ENCODE assay signal across 8 cellular contexts in the genomic region with DNA sequence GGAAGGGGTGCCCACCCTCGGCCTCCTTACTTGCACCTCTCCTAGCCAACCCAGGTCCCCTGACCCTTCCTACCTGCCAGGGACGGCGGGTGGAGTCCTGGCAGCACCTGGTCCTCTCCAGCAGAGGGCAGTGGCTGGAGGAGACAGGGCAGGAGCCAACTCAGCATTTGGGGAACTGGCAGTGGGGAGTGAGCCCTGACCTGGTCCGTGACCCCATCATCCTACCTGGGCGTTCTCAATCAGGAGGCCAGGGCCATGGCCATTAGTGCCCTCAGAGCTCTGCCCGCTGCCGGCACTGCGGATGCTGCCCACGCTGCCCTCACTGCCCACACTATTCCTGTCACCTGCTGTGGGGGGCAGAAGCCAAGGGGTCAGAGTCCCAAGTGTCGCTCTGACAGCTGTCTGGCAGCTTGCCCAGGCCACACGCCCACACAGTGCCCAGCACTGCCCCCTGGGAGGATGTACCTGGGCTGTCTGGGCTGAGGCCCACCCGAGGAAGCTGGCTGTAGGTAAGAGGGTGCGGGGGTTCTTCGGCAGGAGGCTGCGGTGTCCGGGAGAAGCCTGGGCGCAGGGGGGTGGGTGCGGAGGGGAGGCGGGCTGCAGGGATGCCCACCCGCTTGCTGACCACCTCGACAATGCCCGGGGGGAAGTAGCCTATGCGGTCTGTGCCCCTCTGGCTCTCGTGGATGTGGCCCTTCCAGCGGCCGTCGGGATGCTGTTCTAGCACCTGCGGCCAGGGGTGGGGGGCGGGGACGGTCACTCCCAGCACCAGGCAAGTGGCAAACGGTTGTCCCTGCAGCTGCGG. TPM values are rescaled to one million over a fixed set of nuclear protein-coding genes. Genes with fewer than 3 reads are reported as not detected.
DNase-seq lines count a peak whose midpoint lies in the region; ATAC-seq and TF ChIP-seq lines count a peak whose summit lies in the region.

No MANE protein-coding gene starts in this region.

- intact Hi-C loops in upper lobe of right lung (cut with DNase I): no loop called here

- no peak overlapping the region for H3K4me2 ChIP-seq in OCI-LY1 (ENCODE audit: low read length)

- H3K9me3 ChIP-seq in OCI-LY1 (ENCODE audit: low read length) (no peaks in the 10 kb centered on the region), upper lobe of right lung (no peaks in the 10 kb centered on the region)

- H3K27ac Mint-ChIP-seq in activated naive CD8-positive, alpha-beta T cell treated with anti-CD3 and anti-CD28 coated beads, Interleukin-2, amount 50 U/mL, for 24 hours: no peak overlapping the region

- H3K27me3 ChIP-seq in OCI-LY1 (ENCODE audit: insufficient read depth, low read length) (peaks cover 13% of the 10 kb centered on the region), upper lobe of right lung (no peaks in the 10 kb centered on the region)

- H3K27me3 Mint-ChIP-seq in activated naive CD8-positive, alpha-beta T cell treated with anti-CD3 and anti-CD28 coated beads, Interleukin-2, amount 50 U/mL, for 24 hours: no peaks in the 10 kb centered on the region

- TF ChIP-seq CTCF in OCI-LY1 (IDR thresholded peaks at IDR 0.05; ENCODE audit: low read length) (peak; percentile 84), upper lobe of right lung (IDR thresholded peaks at IDR 0.05) (peak; percentile 57)

- no peak overlapping the region for H2AFZ ChIP-seq in OCI-LY1 (ENCODE audit: low read length)

- H3K4me1 ChIP-seq in OCI-LY1 (ENCODE audit: insufficient read depth, low read length, severe bottlenecking): no peaks in the 10 kb centered on the region
- peaks cover 6% of the 10 kb centered on the region for H3K4me1 ChIP-seq in upper lobe of right lung

- H3K27ac ChIP-seq in OCI-LY1 (ENCODE audit: low read depth, low read length, poor library complexity, severe bottlenecking): no peak overlapping the region
- H3K27ac ChIP-seq in upper lobe of right lung: no peak overlapping the region

- H3K4me3 ChIP-seq in OCI-LY1 (ENCODE audit: low read depth, low read length, poor library complexity, severe bottlenecking) (no peak overlapping the region), upper lobe of right lung (no peak overlapping the region)

- H3K9me2 ChIP-seq in OCI-LY1 (ENCODE audit: low read depth, low read length): no peaks in the 10 kb centered on the region

- no peaks in the 10 kb centered on the region for H3F3A ChIP-seq in OCI-LY1 (ENCODE audit: insufficient read depth, low read length)

- H3K4me1 Mint-ChIP-seq in activated naive CD8-positive, alpha-beta T cell treated with anti-CD3 and anti-CD28 coated beads, Interleukin-2, amount 50 U/mL, for 24 hours: no peaks in the 10 kb centered on the region

- H3K9ac ChIP-seq in OCI-LY1 (ENCODE audit: low read length): no peak overlapping the region

- H3K9me3 Mint-ChIP-seq in activated naive CD8-positive, alpha-beta T cell treated with anti-CD3 and anti-CD28 coated beads, Interleukin-2, amount 50 U/mL, for 24 hours: no peaks in the 10 kb centered on the region

- H3K79me2 ChIP-seq in OCI-LY1 (ENCODE audit: insufficient read depth, low read length): no peaks in the 10 kb centered on the region

- no peak overlapping the region for H3K4me3 Mint-ChIP-seq in activated naive CD8-positive, alpha-beta T cell treated with anti-CD3 and anti-CD28 coated beads, Interleukin-2, amount 50 U/mL, for 24 hours

- ATAC-seq in activated naive CD8-positive, alpha-beta T cell treated with anti-CD3 and anti-CD28 coated beads, Interleukin-2, amount 50 U/mL, for 24 hours: peak; percentile 26
- ATAC-seq in upper lobe of right lung (peak; percentile 55), GM19035 (IDR thresholded peaks at IDR 0.05; ENCODE audit: unreplicated experiment) (no peak), HG02610 (IDR thresholded peaks at IDR 0.05; ENCODE audit: unreplicated experiment) (no peak)

- H4K20me1 ChIP-seq in OCI-LY1 (ENCODE audit: insufficient read depth, low read length): no peaks in the 10 kb centered on the region

- H3K36me3 ChIP-seq in OCI-LY1 (ENCODE audit: insufficient read depth, low read length) (peaks cover 2% of the 10 kb centered on the region; the same call in 1 of the 2 replicates), upper lobe of right lung (peaks cover 34% of the 10 kb centered on the region)

- DNase-seq in SIG-M5 treated with dmso at 0.1 percent for 504 hours (lab: John Stamatoyannopoulos, UW; ENCODE audit: unreplicated experiment) (peak; percentile 58), SIG-M5 (lab: John Stamatoyannopoulos, UW) (no peak), kidney tubule cell (ENCODE audit: low spot score) (peak; percentile 53), upper lobe of right lung (peak; percentile 70)
- peak; percentile 39 for DNase-seq in activated naive CD8-positive, alpha-beta T cell treated with anti-CD3 and anti-CD28 coated beads, Interleukin-2, amount 50 U/mL, for 24 hours

- no peaks in the 10 kb centered on the region for H3K36me3 Mint-ChIP-seq in activated naive CD8-positive, alpha-beta T cell treated with anti-CD3 and anti-CD28 coated beads, Interleukin-2, amount 50 U/mL, for 24 hours (ENCODE audit: low read depth)

RNA-seq across cellular contexts. Expression of a gene that starts 10.8 kb away (rescaled TPM):
- total RNA-seq in upper lobe of right lung: 101 TPM

RNA-seq across cellular contexts. Expression of a gene that starts 11.8 kb away (rescaled TPM):
- 21.6 TPM for total RNA-seq in upper lobe of right lung

RNA-seq across cellular contexts. Expression of a gene that starts 20.9 kb away (rescaled TPM):
- total RNA-seq in upper lobe of right lung: 133 TPM

RNA-seq across cellular contexts. Expression of a gene that starts 48.1 kb away (rescaled TPM):
- total RNA-seq in upper lobe of right lung: 79.1 TPM

Comparison
In these comparisons a context has a peak if more than half of its experiments do, and no peak if none do; other contexts are left out.
1. ATAC-seq: peak in activated naive CD8-positive, alpha-beta T cell treated with anti-CD3 and anti-CD28 coated beads, Interleukin-2, amount 50 U/mL, for 24 hours (single experiment) and upper lobe of right lung (single experiment); none in GM19035 (single experiment) and HG02610 (single experiment).